Comparison of ENCODE assay signal across 2 cellular contexts in the genomic region with DNA sequence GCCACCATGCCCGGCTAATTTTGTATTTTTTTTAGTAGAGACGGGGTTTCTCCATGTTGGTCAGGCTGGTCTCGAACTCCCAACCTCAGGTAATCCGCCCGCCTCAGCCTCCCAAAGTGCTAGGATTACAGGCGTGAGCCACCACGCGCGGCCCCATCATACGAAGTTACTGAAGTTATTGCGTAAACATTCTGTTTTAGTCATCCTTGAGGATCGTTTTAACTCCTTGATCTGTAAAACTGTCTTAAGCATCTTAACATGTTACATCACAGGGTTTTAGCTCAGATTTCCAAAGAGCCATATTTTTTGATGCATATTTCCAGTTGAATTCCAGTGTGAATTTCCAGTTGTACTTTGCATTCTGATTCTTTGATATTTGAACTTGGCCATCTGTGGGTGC. TPM values are rescaled to one million over a fixed set of nuclear protein-coding genes. Genes with fewer than 3 reads are reported as not detected.
"Had no signal": no experiment of that assay in that cellular context is flagged by ENCODE, and none has a peak within 500 bp of the region (broad histone marks: within the 10 kb centered on the region; RNA-seq: fewer than 3 reads in every experiment).

No MANE protein-coding gene starts in this region.

RNA-seq across cellular contexts. Expression of a gene that starts 6.7 kb away (rescaled TPM):
- total RNA-seq: endothelial cell of umbilical vein, pulmonary artery endothelial cell had no signal
